In the genomic region with DNA sequence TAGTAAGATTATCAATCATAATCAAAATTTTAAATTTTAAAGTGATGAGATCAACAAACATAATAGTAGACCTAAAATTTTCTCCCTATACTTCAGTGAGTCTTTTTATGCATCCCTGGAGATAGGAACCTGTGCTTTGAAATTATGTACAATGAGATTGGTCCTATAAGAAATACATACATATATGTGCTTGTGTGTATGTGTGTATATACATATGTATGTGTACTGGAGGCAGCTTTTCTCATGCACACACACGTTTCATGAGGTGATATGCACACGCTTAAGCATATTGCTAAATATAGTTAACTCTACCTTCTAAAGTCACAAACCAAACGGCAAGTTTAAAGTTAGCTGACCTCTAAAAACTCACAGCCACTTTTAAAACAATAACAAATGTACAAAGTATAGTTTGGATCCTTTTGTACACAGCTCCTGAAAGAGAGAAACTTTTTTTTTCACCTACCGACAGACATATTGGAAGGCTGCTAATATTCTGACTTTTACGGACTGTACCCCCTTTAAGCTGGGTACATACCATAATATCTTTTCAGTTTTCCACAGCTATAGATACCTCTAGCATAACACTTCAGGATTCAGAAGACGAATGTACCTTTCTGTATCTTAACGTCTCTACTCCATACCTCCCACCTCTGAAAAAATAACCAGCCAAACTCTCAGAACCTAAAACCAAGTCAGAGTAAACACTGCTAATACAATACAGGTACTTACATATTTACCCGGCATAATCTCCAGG, we compare ENCODE assay signal across 10 cellular contexts. TPM values are rescaled to one million over a fixed set of nuclear protein-coding genes. Genes with fewer than 3 reads are reported as not detected.
DNase-seq lines count a peak whose midpoint lies in the region; ATAC-seq lines count a peak whose summit lies in the region.
"Had no signal": no experiment of that assay in that cellular context is flagged by ENCODE, and none has a peak within 500 bp of the region (broad histone marks: within the 10 kb centered on the region; RNA-seq: fewer than 3 reads in every experiment).

No MANE protein-coding gene starts in this region.

- no peaks in the 10 kb centered on the region for H3K36me3 ChIP-seq in stomach smooth muscle (ENCODE audit: control insufficient read depth in 2 of 2, insufficient read depth in 2 of 2, low read length in 2 of 2)

- peaks cover 17% of the 10 kb centered on the region for H3K4me1 ChIP-seq in stomach smooth muscle (ENCODE audit: control insufficient read depth, insufficient read depth, low read length)

- peak overlapping the region; percentile 43 to 94 for H3K9ac ChIP-seq in stomach smooth muscle (ENCODE audit: low read length in 2 of 2)

- H3K27ac Mint-ChIP-seq in T-helper 2 cell treated with Interferon-gamma antibody and Interleukin-4, amounts not matched to agents 5 μg/mL and 100 μg/mL, for 36 hours: no peak overlapping the region
- no peak overlapping the region for H3K27ac Mint-ChIP-seq in activated T-helper 2 cell treated with anti-CD3 and anti-CD28 coated beads, Interferon-gamma antibody, Interleukin-2, Interleukin-4, amounts not matched to agents 10 μg/mL and 5 μg/mL and 100 μg/mL, durations not matched to agents 14 hours and 24 hours and 36 hours
- H3K27ac Mint-ChIP-seq in immature natural killer cell: peak overlapping the region; percentile 67 to 92 (median 86)

- H3K4me3 Mint-ChIP-seq in T-helper 2 cell treated with Interferon-gamma antibody and Interleukin-4, amounts not matched to agents 5 μg/mL and 100 μg/mL, for 36 hours: peak overlapping the region; percentile 49
- H3K4me3 Mint-ChIP-seq in activated T-helper 2 cell treated with anti-CD3 and anti-CD28 coated beads, Interferon-gamma antibody, Interleukin-2, Interleukin-4, amounts not matched to agents 10 μg/mL and 5 μg/mL and 100 μg/mL, durations not matched to agents 14 hours and 24 hours and 36 hours (ENCODE audit: low read depth): peak overlapping the region; percentile 41
- H3K4me3 Mint-ChIP-seq in immature natural killer cell: peak overlapping the region; percentile 71 to 88 (median 76)

- intact Hi-C loops in activated T-helper 2 cell treated with anti-CD3 and anti-CD28 coated beads, Interferon-gamma antibody, Interleukin-2, Interleukin-4, amounts not matched to agents 10 μg/mL and 5 μg/mL and 100 μg/mL, durations not matched to agents 14 hours and 24 hours and 36 hours (cut with micrococcal nuclease): loop anchor here (5.0 kb wide), 2 partner anchors 183 to 507 kb away; a partner anchor contains a TSS

- peak overlapping the region; percentile 43 for H3K27ac ChIP-seq in stomach smooth muscle (ENCODE audit: low read length)
- H3K27ac ChIP-seq: C4-2B had no signal

- H3K36me3 Mint-ChIP-seq in T-helper 2 cell treated with Interferon-gamma antibody and Interleukin-4, amounts not matched to agents 5 μg/mL and 100 μg/mL, for 36 hours (ENCODE audit: low read depth): no peaks in the 10 kb centered on the region
- peaks cover 14% of the 10 kb centered on the region for H3K36me3 Mint-ChIP-seq in activated T-helper 2 cell treated with anti-CD3 and anti-CD28 coated beads, Interferon-gamma antibody, Interleukin-2, Interleukin-4, amounts not matched to agents 10 μg/mL and 5 μg/mL and 100 μg/mL, durations not matched to agents 14 hours and 24 hours and 36 hours (ENCODE audit: low read depth)
- no peaks in the 10 kb centered on the region for H3K36me3 Mint-ChIP-seq in immature natural killer cell

- H3K4me3 ChIP-seq in stomach smooth muscle (ENCODE audit: low read length in 2 of 2): peak overlapping the region; percentile 91 to 92

- DNase-seq in T-helper 2 cell treated with Interferon-gamma antibody and Interleukin-4, amounts not matched to agents 5 μg/mL and 100 μg/mL, for 36 hours (ENCODE audit: low spot score): no peak
- DNase-seq in T-helper 2 cell (no peak), immature natural killer cell (no peak), HuH-7.5 (ENCODE audit: low spot score) (no peak)
- DNase-seq in activated T-helper 2 cell treated with anti-CD3 and anti-CD28 coated beads, Interferon-gamma antibody, Interleukin-2, Interleukin-4, amounts not matched to agents 10 μg/mL and 5 μg/mL and 100 μg/mL, durations not matched to agents 14 hours and 24 hours and 36 hours (ENCODE audit: low spot score): no peak
- no peak for DNase-seq in activated CD4-positive, alpha-beta T cell treated with anti-CD3 and anti-CD28 coated beads for 48 hours
- DNase-seq: RPMI8226 had no signal

- no peaks in the 10 kb centered on the region for H3K27me3 Mint-ChIP-seq in T-helper 2 cell treated with Interferon-gamma antibody and Interleukin-4, amounts not matched to agents 5 μg/mL and 100 μg/mL, for 36 hours (ENCODE audit: low read depth)
- no peaks in the 10 kb centered on the region for H3K27me3 Mint-ChIP-seq in activated T-helper 2 cell treated with anti-CD3 and anti-CD28 coated beads, Interferon-gamma antibody, Interleukin-2, Interleukin-4, amounts not matched to agents 10 μg/mL and 5 μg/mL and 100 μg/mL, durations not matched to agents 14 hours and 24 hours and 36 hours (ENCODE audit: low read depth)
- H3K27me3 Mint-ChIP-seq in immature natural killer cell (ENCODE audit: low read depth in 3 of 3): peaks cover 7 to 11% (median 10%) of the 10 kb centered on the region in 3 donors

- no peaks in the 10 kb centered on the region for H3K9me3 Mint-ChIP-seq in T-helper 2 cell treated with Interferon-gamma antibody and Interleukin-4, amounts not matched to agents 5 μg/mL and 100 μg/mL, for 36 hours
- H3K9me3 Mint-ChIP-seq in activated T-helper 2 cell treated with anti-CD3 and anti-CD28 coated beads, Interferon-gamma antibody, Interleukin-2, Interleukin-4, amounts not matched to agents 10 μg/mL and 5 μg/mL and 100 μg/mL, durations not matched to agents 14 hours and 24 hours and 36 hours: no peaks in the 10 kb centered on the region
- no peaks in the 10 kb centered on the region for H3K9me3 Mint-ChIP-seq in immature natural killer cell

- H3K4me1 Mint-ChIP-seq in T-helper 2 cell treated with Interferon-gamma antibody and Interleukin-4, amounts not matched to agents 5 μg/mL and 100 μg/mL, for 36 hours (ENCODE audit: low read depth): peaks cover 54% of the 10 kb centered on the region
- peaks cover 54% of the 10 kb centered on the region for H3K4me1 Mint-ChIP-seq in activated T-helper 2 cell treated with anti-CD3 and anti-CD28 coated beads, Interferon-gamma antibody, Interleukin-2, Interleukin-4, amounts not matched to agents 10 μg/mL and 5 μg/mL and 100 μg/mL, durations not matched to agents 14 hours and 24 hours and 36 hours (ENCODE audit: low read depth)
- peaks cover 82 to 84% of the 10 kb centered on the region in 2 donors for H3K4me1 Mint-ChIP-seq in immature natural killer cell

- H3K27me3 ChIP-seq in stomach smooth muscle (ENCODE audit: control insufficient read depth in 1 of 2, insufficient read depth in 2 of 2, low read length in 2 of 2): no peaks in the 10 kb centered on the region

- no peaks in the 10 kb centered on the region for H3K9me3 ChIP-seq in stomach smooth muscle (ENCODE audit: control insufficient read depth in 2 of 2, low read length in 2 of 2)

- no peak for ATAC-seq in GM18502 (IDR thresholded peaks at IDR 0.05; ENCODE audit: poor library complexity, unreplicated experiment)

RNA-seq across cellular contexts. Expression of a gene that starts 3.3 kb away (rescaled TPM):
- total RNA-seq in activated T-helper 2 cell treated with anti-CD3 and anti-CD28 coated beads, Interferon-gamma antibody, Interleukin-2, Interleukin-4, amounts not matched to agents 10 μg/mL and 5 μg/mL and 100 μg/mL, durations not matched to agents 14 hours and 24 hours and 36 hours: 77.8 and 78.7 TPM in 2 replicates
- polyA plus RNA-seq in immature natural killer cell: 100 to 1,000 TPM; 241 to 320 (median 276) TPM

Comparison
In these comparisons a context has a peak if more than half of its experiments do, and no peak if none do; other contexts are left out.
1. H3K27ac Mint-ChIP-seq: peak in immature natural killer cell (6 of 6); none in T-helper 2 cell treated with Interferon-gamma antibody and Interleukin-4, amounts not matched to agents 5 μg/mL and 100 μg/mL, for 36 hours (single experiment) and activated T-helper 2 cell treated with anti-CD3 and anti-CD28 coated beads, Interferon-gamma antibody, Interleukin-2, Interleukin-4, amounts not matched to agents 10 μg/mL and 5 μg/mL and 100 μg/mL, durations not matched to agents 14 hours and 24 hours and 36 hours (single experiment).
2. Peak in every context shown above with its lines, with median percentiles within 50 percentile points of each other: H3K4me3 Mint-ChIP-seq.